1 cellular context compared by ENCODE assay signal in the genomic region with DNA sequence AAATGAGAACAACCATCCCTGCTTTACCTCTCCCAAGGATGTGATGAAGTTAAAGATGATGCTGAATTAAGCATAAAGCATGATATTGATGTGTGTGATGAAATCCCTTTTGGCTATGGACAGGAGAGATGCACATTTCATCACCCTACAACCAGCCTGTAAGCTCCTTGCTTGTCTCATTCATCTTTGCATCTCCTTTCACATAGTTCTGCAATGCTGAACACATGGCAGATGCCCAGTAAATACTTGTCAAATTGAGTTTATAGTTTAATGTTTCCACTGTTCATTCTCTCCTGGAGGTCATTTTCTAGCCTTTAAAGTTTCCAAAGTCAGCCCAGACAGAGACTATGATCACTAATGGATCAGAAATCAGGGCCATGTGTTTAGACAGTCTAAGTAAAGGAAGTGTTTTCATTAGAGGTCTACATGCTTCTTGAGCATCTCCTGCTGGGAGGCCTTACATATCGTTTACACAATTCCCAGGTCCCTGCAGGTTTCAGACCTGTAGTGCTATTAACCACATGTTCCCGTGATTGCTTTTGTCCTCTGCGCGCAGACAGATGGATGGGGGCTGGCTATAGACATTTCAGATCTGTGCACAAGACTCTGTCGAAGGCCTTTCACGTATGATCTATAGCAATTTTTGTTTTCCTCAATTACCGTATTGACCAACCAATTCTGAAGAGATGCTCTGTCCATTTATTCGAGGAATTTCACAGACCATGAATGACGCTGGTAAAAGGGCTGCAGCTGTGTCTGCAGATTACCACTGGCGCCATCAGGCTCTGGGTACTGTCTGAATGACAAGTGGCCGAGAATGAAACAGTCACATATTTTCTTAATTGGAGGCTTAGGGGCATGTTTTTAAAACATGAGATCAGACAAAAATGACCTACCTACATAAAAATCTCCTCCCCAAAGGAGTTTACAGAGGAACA.
TF ChIP-seq lines count a peak whose summit lies in the region.

No MANE protein-coding gene starts in this region.

TF ChIP-seq in SK-N-SH treated with all-trans-retinoic acid at 6 μM for 48 hours, 23 proteins besides CTCF, POLR2A, EP300 and RAD21 (continued from another document):
- TF ChIP-seq, protein P1, sequence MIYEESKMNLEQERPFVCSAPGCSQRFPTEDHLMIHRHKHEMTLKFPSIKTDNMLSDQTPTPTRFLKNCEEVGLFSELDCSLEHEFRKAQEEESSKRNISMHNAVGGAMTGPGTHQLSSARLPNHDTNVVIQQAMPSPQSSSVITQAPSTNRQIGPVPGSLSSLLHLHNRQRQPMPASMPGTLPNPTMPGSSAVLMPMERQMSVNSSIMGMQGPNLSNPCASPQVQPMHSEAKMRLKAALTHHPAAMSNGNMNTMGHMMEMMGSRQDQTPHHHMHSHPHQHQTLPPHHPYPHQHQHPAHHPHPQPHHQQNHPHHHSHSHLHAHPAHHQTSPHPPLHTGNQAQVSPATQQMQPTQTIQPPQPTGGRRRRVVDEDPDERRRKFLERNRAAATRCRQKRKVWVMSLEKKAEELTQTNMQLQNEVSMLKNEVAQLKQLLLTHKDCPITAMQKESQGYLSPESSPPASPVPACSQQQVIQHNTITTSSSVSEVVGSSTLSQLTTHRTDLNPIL (CRISPR knock-in tag; IDR thresholded peaks at IDR 0.05; ENCODE audit: low read depth): peak; percentile 86
- TF ChIP-seq, protein P2, sequence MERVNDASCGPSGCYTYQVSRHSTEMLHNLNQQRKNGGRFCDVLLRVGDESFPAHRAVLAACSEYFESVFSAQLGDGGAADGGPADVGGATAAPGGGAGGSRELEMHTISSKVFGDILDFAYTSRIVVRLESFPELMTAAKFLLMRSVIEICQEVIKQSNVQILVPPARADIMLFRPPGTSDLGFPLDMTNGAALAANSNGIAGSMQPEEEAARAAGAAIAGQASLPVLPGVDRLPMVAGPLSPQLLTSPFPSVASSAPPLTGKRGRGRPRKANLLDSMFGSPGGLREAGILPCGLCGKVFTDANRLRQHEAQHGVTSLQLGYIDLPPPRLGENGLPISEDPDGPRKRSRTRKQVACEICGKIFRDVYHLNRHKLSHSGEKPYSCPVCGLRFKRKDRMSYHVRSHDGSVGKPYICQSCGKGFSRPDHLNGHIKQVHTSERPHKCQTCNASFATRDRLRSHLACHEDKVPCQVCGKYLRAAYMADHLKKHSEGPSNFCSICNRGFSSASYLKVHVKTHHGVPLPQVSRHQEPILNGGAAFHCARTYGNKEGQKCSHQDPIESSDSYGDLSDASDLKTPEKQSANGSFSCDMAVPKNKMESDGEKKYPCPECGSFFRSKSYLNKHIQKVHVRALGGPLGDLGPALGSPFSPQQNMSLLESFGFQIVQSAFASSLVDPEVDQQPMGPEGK (CRISPR knock-in tag; IDR thresholded peaks at IDR 0.05; ENCODE audit: borderline replicate concordance): no peak
- TF ChIP-seq, protein P3, sequence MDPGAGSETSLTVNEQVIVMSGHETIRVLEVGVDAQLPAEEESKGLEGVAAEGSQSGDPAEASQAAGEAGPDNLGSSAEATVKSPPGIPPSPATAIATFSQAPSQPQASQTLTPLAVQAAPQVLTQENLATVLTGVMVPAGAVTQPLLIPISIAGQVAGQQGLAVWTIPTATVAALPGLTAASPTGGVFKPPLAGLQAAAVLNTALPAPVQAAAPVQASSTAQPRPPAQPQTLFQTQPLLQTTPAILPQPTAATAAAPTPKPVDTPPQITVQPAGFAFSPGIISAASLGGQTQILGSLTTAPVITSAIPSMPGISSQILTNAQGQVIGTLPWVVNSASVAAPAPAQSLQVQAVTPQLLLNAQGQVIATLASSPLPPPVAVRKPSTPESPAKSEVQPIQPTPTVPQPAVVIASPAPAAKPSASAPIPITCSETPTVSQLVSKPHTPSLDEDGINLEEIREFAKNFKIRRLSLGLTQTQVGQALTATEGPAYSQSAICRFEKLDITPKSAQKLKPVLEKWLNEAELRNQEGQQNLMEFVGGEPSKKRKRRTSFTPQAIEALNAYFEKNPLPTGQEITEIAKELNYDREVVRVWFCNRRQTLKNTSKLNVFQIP (CRISPR knock-in tag; IDR thresholded peaks at IDR 0.05; ENCODE audit: borderline replicate concordance, low read depth): no peak; the same call in 1 of the 2 replicates
- no peak for TF ChIP-seq ZFP3 (CRISPR knock-in tag; IDR thresholded peaks at IDR 0.05)
